ENCODE assay signal across 23 cellular contexts in genomic region chr6:146859206-146859605, GRCh38.
"Had no signal": no experiment of that assay in that cellular context is flagged by ENCODE, and none has a peak within 500 bp of the region (broad histone marks: within the 10 kb centered on the region; RNA-seq: fewer than 3 reads in every experiment).

No MANE protein-coding gene starts in this region.

- H3K36me3 ChIP-seq: colonic mucosa, esophagus squamous epithelium, gastrocnemius medialis, heart right ventricle, left lung, lower lobe of right lung had no signal

- H3K27me3 ChIP-seq: colonic mucosa, esophagus squamous epithelium, gastrocnemius medialis, heart right ventricle, left lung had no signal

- H3K36me3 Mint-ChIP-seq: mesothelial cell of epicardium had no signal

- ATAC-seq: effector memory CD8-positive, alpha-beta T cell; esophagus mucosa; gastrocnemius medialis; heart right ventricle; left cardiac atrium; left lung; left ventricle myocardium superior; lower lobe of right lung; mucosa of descending colon had no signal

- H3K9me3 Mint-ChIP-seq: dendritic cell treated with granulocyte-macrophage colony-stimulating factor and Interleukin-4, amounts not matched to agents 40 ng/mL and 50 ng/mL, for 4 days; effector memory CD8-positive, alpha-beta T cell; endodermal cell had no signal

- H3K4me3 Mint-ChIP-seq: dendritic cell treated with granulocyte-macrophage colony-stimulating factor and Interleukin-4, amounts not matched to agents 40 ng/mL and 50 ng/mL, for 4 days; effector memory CD8-positive, alpha-beta T cell; endodermal cell; mesothelial cell of epicardium had no signal

- H3K9me3 ChIP-seq: colonic mucosa, esophagus squamous epithelium, gastrocnemius medialis, left lung, lower lobe of right lung, mucosa of descending colon had no signal

- H3K27ac Mint-ChIP-seq: dendritic cell treated with granulocyte-macrophage colony-stimulating factor and Interleukin-4, amounts not matched to agents 40 ng/mL and 50 ng/mL, for 4 days; effector memory CD8-positive, alpha-beta T cell; endodermal cell; mesothelial cell of epicardium had no signal

- H3K27me3 Mint-ChIP-seq: dendritic cell treated with granulocyte-macrophage colony-stimulating factor and Interleukin-4, amounts not matched to agents 40 ng/mL and 50 ng/mL, for 4 days; effector memory CD8-positive, alpha-beta T cell had no signal

- H3K4me1 ChIP-seq: colonic mucosa had no signal

- DNase-seq: colonic mucosa; cortex of kidney; effector CD8-positive, alpha-beta T cell; effector memory CD8-positive, alpha-beta T cell; endodermal cell; erythroblast; esophagus squamous epithelium; foreskin melanocyte; gastrocnemius medialis; glutamatergic neuron; head of caudate nucleus; heart right ventricle; hippocampal formation; left cardiac atrium; left lung; left ventricle myocardium superior; lower lobe of right lung; mesenchymal stem cell; mucosa of descending colon had no signal

- H3K4me3 ChIP-seq: colonic mucosa, esophagus squamous epithelium, gastrocnemius medialis, heart right ventricle, left lung, lower lobe of right lung, mucosa of descending colon had no signal

- H3K27ac ChIP-seq: colonic mucosa, epithelial cell of prostate, gastrocnemius medialis, heart right ventricle, left lung, lower lobe of right lung had no signal
